ENCODE assay signal across 23 cellular contexts in the genomic region with DNA sequence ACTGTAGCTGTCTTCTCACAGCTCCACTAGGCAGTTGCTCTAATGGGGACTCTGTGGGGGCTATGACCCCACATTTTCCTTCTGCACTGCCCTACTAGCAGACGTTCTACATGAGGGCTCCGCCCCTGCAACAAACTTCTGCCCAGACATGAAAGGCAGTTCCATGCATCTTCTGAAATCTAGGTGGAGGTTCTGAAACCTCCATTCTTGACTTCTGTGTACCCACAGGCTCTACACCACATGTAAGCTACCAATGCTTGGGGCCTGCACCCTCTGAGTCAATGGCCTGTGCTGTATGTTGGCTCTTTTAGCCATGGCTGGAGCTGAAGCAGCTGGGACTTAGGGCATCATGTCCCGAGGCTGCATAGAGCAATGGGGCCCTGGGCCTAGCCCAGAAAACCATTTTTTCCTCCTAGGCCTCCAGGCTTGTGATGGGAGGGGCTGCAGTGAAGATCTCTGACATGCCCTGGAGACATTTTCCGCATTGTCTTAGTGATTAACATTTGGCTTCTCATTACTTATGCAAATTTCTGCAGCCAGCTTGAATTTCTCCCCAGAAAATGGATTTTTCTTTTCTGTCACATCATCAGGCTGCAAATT.
"Had no signal": no experiment of that assay in that cellular context is flagged by ENCODE, and none has a peak within 500 bp of the region (broad histone marks: within the 10 kb centered on the region; RNA-seq: fewer than 3 reads in every experiment).

No MANE protein-coding gene starts in this region.

- FAIRE-seq: endothelial cell of umbilical vein, frontal cortex had no signal

- ATAC-seq: effector memory CD8-positive, alpha-beta T cell; foreskin keratinocyte; gastroesophageal sphincter; heart left ventricle; left cardiac atrium; left lung; left ventricle myocardium superior; lower lobe of right lung; mucosa of descending colon; naive thymus-derived CD8-positive, alpha-beta T cell had no signal

- H3K27ac Mint-ChIP-seq: dendritic cell treated with granulocyte-macrophage colony-stimulating factor and Interleukin-4, amounts not matched to agents 40 ng/mL and 50 ng/mL, for 4 days; effector memory CD8-positive, alpha-beta T cell; immature natural killer cell; mesothelial cell of epicardium; naive B cell; naive thymus-derived CD8-positive, alpha-beta T cell had no signal

- H3K36me3 Mint-ChIP-seq: immature natural killer cell had no signal

- DNase-seq: colonic mucosa; cortex of kidney; effector memory CD8-positive, alpha-beta T cell; foreskin keratinocyte; heart left ventricle; hypothalamus; immature natural killer cell; islet precursor cell; left cardiac atrium; left lung; left ventricle myocardium superior; lower lobe of right lung; mesenchymal stem cell; mucosa of descending colon; naive B cell; naive thymus-derived CD8-positive, alpha-beta T cell had no signal

- H2AFZ ChIP-seq: hepatocyte had no signal

- H3K27me3 ChIP-seq: colonic mucosa, esophagus muscularis mucosa, foreskin keratinocyte, gastroesophageal sphincter, heart left ventricle, hepatocyte, left lung had no signal

- H3K79me2 ChIP-seq: hepatocyte had no signal

- H3K4me3 ChIP-seq: colonic mucosa, esophagus muscularis mucosa, gastroesophageal sphincter, heart left ventricle, hepatocyte, left lung, lower lobe of right lung, mucosa of descending colon had no signal

- H3K27me3 Mint-ChIP-seq: dendritic cell treated with granulocyte-macrophage colony-stimulating factor and Interleukin-4, amounts not matched to agents 40 ng/mL and 50 ng/mL, for 4 days; effector memory CD8-positive, alpha-beta T cell; naive B cell had no signal

- H3K4me1 ChIP-seq: colonic mucosa, esophagus muscularis mucosa, foreskin keratinocyte, gastroesophageal sphincter, heart left ventricle, left lung, lower lobe of right lung had no signal

- H3K4me3 Mint-ChIP-seq: dendritic cell treated with granulocyte-macrophage colony-stimulating factor and Interleukin-4, amounts not matched to agents 40 ng/mL and 50 ng/mL, for 4 days; effector memory CD8-positive, alpha-beta T cell; immature natural killer cell; mesothelial cell of epicardium; naive B cell; naive thymus-derived CD8-positive, alpha-beta T cell had no signal

- H3K4me1 Mint-ChIP-seq: immature natural killer cell; mesothelial cell of epicardium; naive B cell; naive thymus-derived CD8-positive, alpha-beta T cell had no signal

- H3K36me3 ChIP-seq: colonic mucosa, esophagus muscularis mucosa, gastroesophageal sphincter, heart left ventricle, left lung, lower lobe of right lung had no signal

- H3K9me3 ChIP-seq: colonic mucosa had no signal

- H3K4me2 ChIP-seq: hepatocyte had no signal

- H3K27ac ChIP-seq: colonic mucosa, esophagus muscularis mucosa, foreskin keratinocyte, gastroesophageal sphincter, heart left ventricle, hepatocyte, left lung, lower lobe of right lung had no signal
